ENCODE assay signal across 1 cellular context in the genomic region with DNA sequence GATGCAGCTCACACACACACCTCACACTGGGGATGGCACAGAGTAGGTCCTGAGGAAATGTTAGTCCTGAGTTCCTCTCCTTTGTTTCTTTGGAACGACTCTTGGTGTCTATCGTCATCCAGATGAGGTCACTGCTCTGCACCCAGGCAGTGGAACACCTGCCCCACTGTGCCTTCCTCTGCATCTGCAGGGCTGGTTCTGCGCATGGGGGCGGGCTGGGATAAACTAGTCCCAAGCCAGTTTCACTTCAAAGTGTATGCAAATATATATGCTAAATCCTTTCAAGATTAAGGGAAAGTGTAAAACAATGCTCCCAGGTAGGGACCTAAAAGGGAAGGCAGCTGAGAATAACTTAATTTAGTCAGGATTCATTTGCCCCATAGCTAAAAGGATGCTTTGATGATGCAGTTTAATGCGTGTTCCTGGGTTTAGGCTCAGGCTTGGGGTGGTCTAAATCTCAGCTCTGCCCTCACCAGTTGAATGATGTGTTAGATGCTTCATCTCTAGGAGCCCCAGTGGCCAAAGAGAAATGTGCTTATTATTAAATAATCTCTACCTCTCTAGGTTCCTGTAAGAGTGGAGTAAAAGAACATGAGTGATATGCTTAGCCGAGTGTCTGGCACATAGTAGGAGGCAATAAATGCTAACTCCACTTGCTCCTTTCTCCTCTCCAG.
TF ChIP-seq lines count a peak whose summit lies in the region.

No MANE protein-coding gene starts in this region.

TF ChIP-seq in WTC11, 78 proteins besides CTCF, POLR2A, EP300 and RAD21 (continued from another document):
- TF ChIP-seq ZNF532 (CRISPR knock-in tag; IDR thresholded peaks at IDR 0.05; ENCODE audit: borderline replicate concordance), result no peak
TF ChIP-seq in WTC11: peak in this region for 0.
